27 cellular contexts compared by ENCODE assay signal in genomic region chr17:10384175-10384574, GRCh38. TPM values are rescaled to one million over a fixed set of nuclear protein-coding genes. Genes with fewer than 3 reads are reported as not detected.
A peak's percentile ranks its signal among the peaks of the same experiment; 100 is the strongest.
DNase-seq lines count a peak whose midpoint lies in the region; ATAC-seq, FAIRE-seq and TF ChIP-seq lines count a peak whose summit lies in the region.
"Had no signal": no experiment of that assay in that cellular context is flagged by ENCODE, and none has a peak within 500 bp of the region (broad histone marks: within the 10 kb centered on the region; RNA-seq: fewer than 3 reads in every experiment).

No MANE protein-coding gene starts in this region.

- no peak overlapping the region for H2BK5ac ChIP-seq in H1 (ENCODE audit: low read depth, low read length)

- POLR2A ChIA-PET in A673 (lab: Charles Lee; ENCODE audit: low non-redundant PET) (no interaction called here), H1 (lab: Charles Lee; ENCODE audit: partially characterized antibody) (no interaction called here)

- no peaks in the 10 kb centered on the region for H3K79me2 ChIP-seq in H1 (ENCODE audit: control insufficient read depth in 1 of 2, insufficient read depth in 2 of 2, low read length in 2 of 2)

- H4K8ac ChIP-seq in H1 (ENCODE audit: extremely low read depth, insufficient read depth, low read length), result no peak overlapping the region

- H3K4me3 ChIP-seq in A673 (ENCODE audit: low read depth, low read length, poor library complexity, severe bottlenecking), result no peak overlapping the region
- H3K4me3 ChIP-seq in H1 (ENCODE audit: extremely low read depth in 1 of 4, insufficient read depth in 2 of 4, low read depth in 3 of 4, low read length in 4 of 4), result no peak overlapping the region
- H3K4me3 ChIP-seq: BLaER1, breast epithelium, heart right ventricle, K562, left ventricle myocardium inferior, upper lobe of left lung had no signal

- peaks cover 53% of the 10 kb centered on the region for H3K4me1 Mint-ChIP-seq in nephron
- H3K4me1 Mint-ChIP-seq: activated CD4-positive, alpha-beta T cell treated with anti-CD3 and anti-CD28 coated beads for 36 hours had no signal

- no peak for ATAC-seq in GM19452 (IDR thresholded peaks at IDR 0.05; ENCODE audit: unreplicated experiment)
- no peak for ATAC-seq in GM21528 (IDR thresholded peaks at IDR 0.05; ENCODE audit: low FRiP score, unreplicated experiment)
- ATAC-seq: activated CD4-positive, alpha-beta T cell treated with anti-CD3 and anti-CD28 coated beads for 36 hours; K562; PC-3 had no signal

- no peak overlapping the region for H2AFZ ChIP-seq in H1 (ENCODE audit: low read length)

- H3K9me3 Mint-ChIP-seq in nephron, result peaks cover 3% of the 10 kb centered on the region
- H3K9me3 Mint-ChIP-seq: dendritic cell treated with granulocyte-macrophage colony-stimulating factor and Interleukin-4, amounts not matched to agents 40 ng/mL and 50 ng/mL, for 4 days had no signal

- H4K20me1 ChIP-seq in H1 (replicated peaks in 1 of 2; ENCODE audit: control insufficient read depth in 1 of 2, insufficient read depth in 2 of 2, low read length in 2 of 2), result no peaks in the 10 kb centered on the region
- H4K20me1 ChIP-seq: BLaER1 had no signal

- H3K56ac ChIP-seq in H1 (replicated peaks; ENCODE audit: insufficient read length, low read depth, low read length), result no peak overlapping the region

- H2AK5ac ChIP-seq in H1 (ENCODE audit: low read depth, low read length), result no peak overlapping the region

- TF ChIP-seq CTCF in A673 (conservative IDR thresholded peaks at IDR 0.05; ENCODE audit: low read depth, low read length) (peak; percentile 36; the same call in 1 of the 2 replicates), H1 (IDR thresholded peaks at IDR 0.05; ENCODE audit: control extremely low read depth in 1 of 3, insufficient read depth in 1 of 3, low read depth in 1 of 3, low read length in 3 of 3) (no peak), nephron (IDR thresholded peaks at IDR 0.05; ENCODE audit: unreplicated experiment in 3 of 3) (peak in 1 of 3 experiments; percentile 7)

- peaks cover 4% of the 10 kb centered on the region for H3K27me3 Mint-ChIP-seq in nephron (ENCODE audit: low read depth)

- H3K27me3 ChIP-seq in A673 (replicated peaks; ENCODE audit: insufficient read depth, low read depth, low read length, poor library complexity), result no peaks in the 10 kb centered on the region
- no peaks in the 10 kb centered on the region for H3K27me3 ChIP-seq in H1 (replicated peaks in 1 of 4; ENCODE audit: control insufficient read depth in 3 of 4, extremely low read depth in 1 of 4, insufficient read depth in 3 of 4, low read length in 3 of 4)
- H3K27me3 ChIP-seq: BLaER1, breast epithelium, upper lobe of left lung had no signal

- 85% methylated on average over 8 of the region's 8 CpGs; no CpG with 5 or more reads in 1 of the 2 experiments for WGBS in H1 (ENCODE audit: extremely low coverage in 1 of 2, insufficient coverage in 1 of 2, insufficient read length in 1 of 2, insufficient replicate concordance in 2 of 2, low coverage in 1 of 2, low lambda C conversion rate in 2 of 2, missing lambda C conversion rate in 1 of 2), 2 experiments

- H3K79me1 ChIP-seq in H1 (ENCODE audit: low read depth, low read length), result no peaks in the 10 kb centered on the region

- H2BK120ac ChIP-seq in H1 (replicated peaks; ENCODE audit: low read depth, low read length), result no peak overlapping the region

- no peak overlapping the region for H3K9ac ChIP-seq in H1 (replicated peaks in 1 of 4; ENCODE audit: extremely low read depth in 1 of 4, low read depth in 3 of 4, low read length in 3 of 4)
- H3K9ac ChIP-seq: BLaER1 had no signal

- H3K4me3 Mint-ChIP-seq in nephron, result peak overlapping the region in 2 of 3 experiments; percentile 1 to 52
- H3K4me3 Mint-ChIP-seq: activated CD4-positive, alpha-beta T cell treated with anti-CD3 and anti-CD28 coated beads for 36 hours; dendritic cell treated with granulocyte-macrophage colony-stimulating factor and Interleukin-4, amounts not matched to agents 40 ng/mL and 50 ng/mL, for 4 days had no signal

- CTCF ChIA-PET in A673 (lab: Charles Lee) (interaction anchor here (0.6 kb wide), 1 partner anchor 79 kb away, joined by 6 read pairs; no protein-coding TSS in a partner anchor), H1 (lab: Charles Lee; ENCODE audit: partially characterized antibody) (interaction anchor here (1.0 to 1.4 kb wide), 4 partner anchors 14 to 234 kb away, joined by 3 to 7 read pairs (median 4); no protein-coding TSS in a partner anchor)

- H3K27ac ChIP-seq in A673 (ENCODE audit: low read depth, low read length, poor library complexity, severe bottlenecking), result no peak overlapping the region
- no peak overlapping the region for H3K27ac ChIP-seq in H1 (ENCODE audit: low read depth, low read length)
- H3K27ac ChIP-seq: BLaER1, breast epithelium, heart right ventricle, left ventricle myocardium inferior, upper lobe of left lung had no signal

- H4K5ac ChIP-seq in H1 (ENCODE audit: insufficient read length, low read depth, low read length), result no peak overlapping the region

- H3K36me3 ChIP-seq in A673 (ENCODE audit: insufficient read depth, low read length, poor library complexity, severe bottlenecking), result no peaks in the 10 kb centered on the region
- H3K36me3 ChIP-seq in H1 (ENCODE audit: control insufficient read depth in 2 of 4, insufficient read depth in 4 of 4, low read length in 3 of 4), result no peaks in the 10 kb centered on the region
- H3K36me3 ChIP-seq: BLaER1, breast epithelium, heart right ventricle, left ventricle myocardium inferior, upper lobe of left lung had no signal

- BruUV-seq in A673 (replicated peaks; lab: Mats Ljungman, UMichigan), result no TSS peak

- intact Hi-C loops in A673 (cut with micrococcal nuclease; ENCODE audit: unreplicated experiment), result no loop called here

- peak overlapping the region; percentile 77 to 89 (median 87) for H3K27ac Mint-ChIP-seq in nephron
- H3K27ac Mint-ChIP-seq: activated CD4-positive, alpha-beta T cell treated with anti-CD3 and anti-CD28 coated beads for 36 hours; dendritic cell treated with granulocyte-macrophage colony-stimulating factor and Interleukin-4, amounts not matched to agents 40 ng/mL and 50 ng/mL, for 4 days had no signal

- H3K9me3 ChIP-seq in A673 (ENCODE audit: low read depth, low read length, poor library complexity, severe bottlenecking) (no peaks in the 10 kb centered on the region), H1 (ENCODE audit: insufficient read depth in 2 of 2, low read depth in 1 of 2, low read length in 1 of 2) (no peaks in the 10 kb centered on the region)
- H3K9me3 ChIP-seq: BLaER1, breast epithelium, Caco-2, upper lobe of left lung had no signal

- H2BK20ac ChIP-seq in H1 (ENCODE audit: low read length), result no peak overlapping the region

- H3K4ac ChIP-seq in H1 (replicated peaks; ENCODE audit: insufficient read length, low read depth, low read length), result no peak overlapping the region

- H3K14ac ChIP-seq in H1 (ENCODE audit: insufficient read length), result no peak overlapping the region

- peaks cover 6% of the 10 kb centered on the region for H3K4me1 ChIP-seq in A673 (ENCODE audit: insufficient read depth, low read length, poor library complexity, severe bottlenecking)
- peaks cover 0 to 3% (median 0%) of the 10 kb centered on the region in 4 experiments; a peak in 3 of 7 replicates for H3K4me1 ChIP-seq in H1 (replicated peaks in 1 of 4; ENCODE audit: control insufficient read depth in 3 of 4, insufficient read depth in 4 of 4, low read length in 3 of 4)
- H3K4me1 ChIP-seq: BLaER1, breast epithelium, Caco-2, heart right ventricle, left ventricle myocardium inferior, upper lobe of left lung had no signal

- no peak overlapping the region for H4K91ac ChIP-seq in H1 (replicated peaks; ENCODE audit: insufficient read length, low read length)

- H2BK15ac ChIP-seq in H1 (ENCODE audit: low read length), result no peak overlapping the region

- no peak overlapping the region for H2BK12ac ChIP-seq in H1 (ENCODE audit: low read depth, low read length)

- no peaks in the 10 kb centered on the region; the same call in 1 of the 2 replicates for H3K23me2 ChIP-seq in H1 (ENCODE audit: low read depth, low read length)

- no peak for TF ChIP-seq POLR2A in H1 (IDR thresholded peaks at IDR 0.05; ENCODE audit: control extremely low read depth in 1 of 2, low read depth in 2 of 2, low read length in 2 of 2)

- no peak for TF ChIP-seq RAD21 in H1 (IDR thresholded peaks at IDR 0.05 in 1 of 2, conservative IDR thresholded peaks at IDR 0.05 in 1 of 2; ENCODE audit: low read depth in 2 of 2, low read length in 2 of 2)

- FAIRE-seq in HTR-8/SVneo (lab: Jason Lieb, UNC) (no peak), H1 (lab: Jason Lieb, UNC) (no peak)
- FAIRE-seq: A204.1, endothelial cell of umbilical vein, K562 had no signal

- H3K36me3 Mint-ChIP-seq in nephron (ENCODE audit: low read depth), result no peaks in the 10 kb centered on the region

- H3K23ac ChIP-seq in H1 (ENCODE audit: insufficient read length), result no peak overlapping the region

- TF ChIP-seq EP300 in H1 (IDR thresholded peaks at IDR 0.05; ENCODE audit: borderline replicate concordance in 1 of 2, low read depth in 2 of 2, low read length in 2 of 2), result no peak

- peak; percentile 73 for DNase-seq in A673 (ENCODE audit: low spot score)
- DNase-seq in HTR-8/SVneo (ENCODE audit: insufficient read length, low spot score), result peak; percentile 53
- DNase-seq in H1 (ENCODE audit: low read depth in 1 of 2, low spot score in 2 of 2), result no peak
- DNase-seq in NCI-H1436 treated with DMSO at 0.1 percent for 48 hours (lab: John Stamatoyannopoulos, UW), result no peak
- DNase-seq in mesenteric fat pad (ENCODE audit: low spot score), result no peak
- DNase-seq: activated CD4-positive, alpha-beta T cell treated with anti-CD3 and anti-CD28 coated beads for 36 hours; activated naive CD4-positive, alpha-beta T cell treated with Interleukin-2 at 50 U/mL for 16 hours; activated T-cell treated with anti-CD3 and anti-CD28 coated beads, Interleukin-2, amount 50 U/mL, for 48 hours; Caco-2; heart right ventricle; left ventricle myocardium inferior; NCI-H1694; NCI-H748 treated with DMSO at 0.1 percent for 48 hours; occipital lobe; PC-3; SHP77; stimulated activated CD8-positive, alpha-beta memory T cell treated with anti-CD3 and anti-CD28 coated beads, Interleukin-4, amount 100 ng/mL, for 48 hours; upper lobe of left lung had no signal

- no peak overlapping the region for H3K18ac ChIP-seq in H1 (ENCODE audit: extremely low read depth, low read length)

- no peak overlapping the region for H3K4me2 ChIP-seq in H1 (ENCODE audit: insufficient read depth in 1 of 2, low read depth in 2 of 2, low read length in 2 of 2)
- H3K4me2 ChIP-seq: BLaER1 had no signal

RNA-seq across cellular contexts. Expression of gene MYH13, which starts 11.4 kb away (rescaled TPM):
- total RNA-seq in A673 (2021) (not detected in 2 replicates), mesenteric fat pad (not detected)
- total RNA-seq in H1 (2021; fragmentation: NEBNext Ultra II Directional; extraction: Animal tissue kit (Norgen Biotek cat#: 25700)), result not detected in 2 replicates
- not detected in 2 replicates for polyA plus RNA-seq in H1 (2011; rRNA removed)
- polyA plus RNA-seq in H1 (2011; cell fraction: cytosol; rRNA removed), result not detected
- polyA plus RNA-seq in H1 (2011; cell fraction: nucleus; rRNA removed), result not detected
- polyA plus RNA-seq in H1 (2012, experiment 1 of 2), result not detected in 4 replicates
- not detected for polyA plus RNA-seq in H1 (2012, experiment 2 of 2)
- polyA plus RNA-seq in H1 (2013, experiment 1 of 2), result not detected
- polyA plus RNA-seq in H1 (2013, experiment 2 of 2), result 0.02 TPM
- not detected in 2 replicates for polyA minus RNA-seq in H1 (2011; rRNA and poly(A)+ RNA removed)
- not detected for polyA minus RNA-seq in H1 (2011; cell fraction: cytosol; rRNA and poly(A)+ RNA removed)
- polyA minus RNA-seq in H1 (2011; cell fraction: nucleus; rRNA and poly(A)+ RNA removed), result not detected
- total RNA-seq: activated CD4-positive, alpha-beta T cell treated with anti-CD3 and anti-CD28 coated beads for 36 hours; breast epithelium; Caco-2; endothelial cell of umbilical vein; heart right ventricle; K562; left ventricle myocardium inferior; occipital lobe; PC-3 had no signal
- polyA plus RNA-seq: endothelial cell of umbilical vein, heart right ventricle had no signal

RNA-seq across cellular contexts. Expression of gene MYH8, which starts 37.6 kb away (rescaled TPM):
- 0.11 TPM in 1 of 2 replicates, not detected in the other for total RNA-seq in A673 (2021)
- total RNA-seq in H1 (2021; fragmentation: NEBNext Ultra II Directional; extraction: Animal tissue kit (Norgen Biotek cat#: 25700)), result not detected in 2 replicates
- polyA plus RNA-seq in H1 (2011; rRNA removed), result not detected in 2 replicates
- not detected for polyA plus RNA-seq in H1 (2011; cell fraction: cytosol; rRNA removed)
- not detected for polyA plus RNA-seq in H1 (2011; cell fraction: nucleus; rRNA removed)
- 0.03 TPM in 2 of 4 replicates, not detected in the others for polyA plus RNA-seq in H1 (2012, experiment 1 of 2)
- not detected for polyA plus RNA-seq in H1 (2012, experiment 2 of 2)
- under 0.01 TPM for polyA plus RNA-seq in H1 (2013, experiment 1 of 2)
- under 0.01 TPM for polyA plus RNA-seq in H1 (2013, experiment 2 of 2)
- polyA minus RNA-seq in H1 (2011; rRNA and poly(A)+ RNA removed), result 0.02 TPM in 1 of 2 replicates, not detected in the other
- not detected for polyA minus RNA-seq in H1 (2011; cell fraction: cytosol; rRNA and poly(A)+ RNA removed)
- polyA minus RNA-seq in H1 (2011; cell fraction: nucleus; rRNA and poly(A)+ RNA removed), result not detected
- not detected for total RNA-seq in mesenteric fat pad
- total RNA-seq: activated CD4-positive, alpha-beta T cell treated with anti-CD3 and anti-CD28 coated beads for 36 hours; breast epithelium; Caco-2; endothelial cell of umbilical vein; heart right ventricle; K562; left ventricle myocardium inferior; PC-3; upper lobe of left lung had no signal
- polyA plus RNA-seq: endothelial cell of umbilical vein, heart right ventricle had no signal

Comparison
In these comparisons a context has a peak if more than half of its experiments do, and no peak if none do; other contexts are left out.
1. DNase-seq: peak in A673 (single experiment) and HTR-8/SVneo (single experiment); none in H1 (0 of 2), NCI-H1436 treated with DMSO at 0.1 percent for 48 hours (single experiment) and mesenteric fat pad (single experiment).